In genomic region chr2:101704816-101705565, GRCh38 we compare ENCODE assay signal across 10 cellular contexts. TPM values are rescaled to one million over a fixed set of nuclear protein-coding genes. Genes with fewer than 3 reads are reported as not detected.
A peak's percentile ranks its signal among the peaks of the same experiment; 100 is the strongest.
DNase-seq lines count a peak whose midpoint lies in the region; ATAC-seq and TF ChIP-seq lines count a peak whose summit lies in the region.
"Had no signal": no experiment of that assay in that cellular context is flagged by ENCODE, and none has a peak within 500 bp of the region (broad histone marks: within the 10 kb centered on the region; RNA-seq: fewer than 3 reads in every experiment).

No MANE protein-coding gene starts in this region.

- no peaks in the 10 kb centered on the region for H3K9me3 ChIP-seq in fibroblast of lung (ENCODE audit: control insufficient read depth, insufficient read depth, low read depth, low read length)
- H3K9me3 ChIP-seq: gastrocnemius medialis had no signal

- peaks cover 99% of the 10 kb centered on the region for H3K79me2 ChIP-seq in fibroblast of lung (ENCODE audit: control insufficient read depth, insufficient read depth, low read length)

- H3K9ac ChIP-seq in fibroblast of lung (ENCODE audit: insufficient read depth, low read length) = no peak overlapping the region

- peak overlapping the region; percentile 90 for H3K27ac Mint-ChIP-seq in activated CD4-positive, alpha-beta T cell treated with anti-CD3 and anti-CD28 coated beads for 36 hours
- peak overlapping the region; percentile 42 for H3K27ac Mint-ChIP-seq in T-helper 2 cell treated with Interferon-gamma antibody and Interleukin-4, amounts not matched to agents 5 μg/mL and 100 μg/mL, for 36 hours
- H3K27ac Mint-ChIP-seq in stimulated activated effector memory CD8-positive, alpha-beta T cell treated with anti-CD3 and anti-CD28 coated beads, Interleukin-12 subunit alpha, Interleukin-12 subunit beta, amount 100 ng/mL, for 72 hours = peak overlapping the region; percentile 89

- POLR2A ChIA-PET in activated CD4-positive, alpha-beta T cell treated with anti-CD3 and anti-CD28 coated beads for 36 hours (lab: Charles Lee) = interaction anchor here (0.6 to 0.8 kb wide), 3 partner anchors 14 to 236 kb away, joined by 3 to 5 read pairs (median 4); no protein-coding TSS in a partner anchor

- H2AFZ ChIP-seq in fibroblast of lung (ENCODE audit: low read length) = no peak overlapping the region

- peak overlapping the region; percentile 55 for H3K27ac ChIP-seq in fibroblast of lung (ENCODE audit: insufficient read depth, low read length)

- DNase-seq in activated CD4-positive, alpha-beta T cell treated with anti-CD3 and anti-CD28 coated beads for 36 hours = peak; percentile 47
- DNase-seq in activated CD4-positive, alpha-beta T cell treated with anti-CD3 and anti-CD28 coated beads, Interleukin-2, amount 50 U/mL, for 48 hours = no peak
- no peak for DNase-seq in T-helper 2 cell treated with Interferon-gamma antibody and Interleukin-4, amounts not matched to agents 5 μg/mL and 100 μg/mL, for 36 hours (ENCODE audit: low spot score)
- DNase-seq in fibroblast of lung (ENCODE audit: low read depth in 2 of 2) (peak; percentile 49 to 50), DMS114 treated with DMSO at 0.1 percent for 48 hours (lab: John Stamatoyannopoulos, UW; ENCODE audit: unreplicated experiment) (no peak)
- DNase-seq in stimulated activated effector memory CD8-positive, alpha-beta T cell treated with anti-CD3 and anti-CD28 coated beads, Interleukin-12 subunit alpha, Interleukin-12 subunit beta, amount 100 ng/mL, for 72 hours (ENCODE audit: low spot score in 2 of 2) = no peak
- DNase-seq: NCI-H1417 treated with DMSO at 0.1 percent for 48 hours had no signal

- peak overlapping the region; percentile 23 for H3K4me2 ChIP-seq in fibroblast of lung (ENCODE audit: extremely low read depth, insufficient read depth, low read length)

- peak; percentile 30 for ATAC-seq in activated CD4-positive, alpha-beta T cell treated with anti-CD3 and anti-CD28 coated beads for 36 hours
- peak; percentile 37 for ATAC-seq in stimulated activated effector memory CD8-positive, alpha-beta T cell treated with anti-CD3 and anti-CD28 coated beads, Interleukin-12 subunit alpha, Interleukin-12 subunit beta, amount 100 ng/mL, for 72 hours
- no peak for ATAC-seq in GM18861 (IDR thresholded peaks at IDR 0.05; ENCODE audit: unreplicated experiment)
- no peak for ATAC-seq in GM18517 (IDR thresholded peaks at IDR 0.05; ENCODE audit: unreplicated experiment)

- H3K36me3 Mint-ChIP-seq in activated CD4-positive, alpha-beta T cell treated with anti-CD3 and anti-CD28 coated beads for 36 hours (ENCODE audit: low read depth) = peaks cover 35% of the 10 kb centered on the region
- H3K36me3 Mint-ChIP-seq in T-helper 2 cell treated with Interferon-gamma antibody and Interleukin-4, amounts not matched to agents 5 μg/mL and 100 μg/mL, for 36 hours (ENCODE audit: low read depth) = peaks cover 44% of the 10 kb centered on the region
- H3K36me3 Mint-ChIP-seq in stimulated activated effector memory CD8-positive, alpha-beta T cell treated with anti-CD3 and anti-CD28 coated beads, Interleukin-12 subunit alpha, Interleukin-12 subunit beta, amount 100 ng/mL, for 72 hours = peaks cover 18% of the 10 kb centered on the region

- H4K20me1 ChIP-seq in fibroblast of lung (ENCODE audit: control insufficient read depth, extremely low read depth, insufficient read depth, low read length) = no peaks in the 10 kb centered on the region

- peaks cover 11% of the 10 kb centered on the region for H3K4me1 ChIP-seq in fibroblast of lung (ENCODE audit: control insufficient read depth, extremely low read depth, insufficient read depth, low read length)

- CTCF ChIA-PET in activated CD4-positive, alpha-beta T cell treated with anti-CD3 and anti-CD28 coated beads for 36 hours (lab: Charles Lee) = interaction anchor here (0.7 kb wide), 1 partner anchor 29 kb away, joined by 3 read pairs; no protein-coding TSS in a partner anchor

- peaks cover 5% of the 10 kb centered on the region for H3K9me3 Mint-ChIP-seq in activated CD4-positive, alpha-beta T cell treated with anti-CD3 and anti-CD28 coated beads for 36 hours (ENCODE audit: low read depth)
- H3K9me3 Mint-ChIP-seq in T-helper 2 cell treated with Interferon-gamma antibody and Interleukin-4, amounts not matched to agents 5 μg/mL and 100 μg/mL, for 36 hours = no peaks in the 10 kb centered on the region
- H3K9me3 Mint-ChIP-seq in stimulated activated effector memory CD8-positive, alpha-beta T cell treated with anti-CD3 and anti-CD28 coated beads, Interleukin-12 subunit alpha, Interleukin-12 subunit beta, amount 100 ng/mL, for 72 hours = peaks cover 4% of the 10 kb centered on the region

- TF ChIP-seq CTCF in fibroblast of lung (conservative IDR thresholded peaks at IDR 0.05 in 1 of 2, IDR thresholded peaks at IDR 0.05 in 1 of 2; ENCODE audit: low read depth in 1 of 2, low read length in 2 of 2) = no peak

- H3K36me3 ChIP-seq in fibroblast of lung (ENCODE audit: control insufficient read depth, insufficient read depth, low read length) = peaks cover 2% of the 10 kb centered on the region
- H3K36me3 ChIP-seq: gastrocnemius medialis had no signal

- no peak overlapping the region for H3K4me3 ChIP-seq in fibroblast of lung (replicated peaks in 1 of 4; ENCODE audit: control extremely low read depth in 1 of 4, insufficient read depth in 1 of 4, low read depth in 3 of 4, low read length in 4 of 4)
- H3K4me3 ChIP-seq: gastrocnemius medialis had no signal

- H3K27me3 ChIP-seq in fibroblast of lung (ENCODE audit: control insufficient read depth, insufficient read depth, low read length) = no peaks in the 10 kb centered on the region
- H3K27me3 ChIP-seq: gastrocnemius medialis had no signal

- no peaks in the 10 kb centered on the region for H3K27me3 Mint-ChIP-seq in activated CD4-positive, alpha-beta T cell treated with anti-CD3 and anti-CD28 coated beads for 36 hours
- no peaks in the 10 kb centered on the region for H3K27me3 Mint-ChIP-seq in T-helper 2 cell treated with Interferon-gamma antibody and Interleukin-4, amounts not matched to agents 5 μg/mL and 100 μg/mL, for 36 hours (ENCODE audit: low read depth)

- peak overlapping the region; percentile 53 for H3K4me3 Mint-ChIP-seq in activated CD4-positive, alpha-beta T cell treated with anti-CD3 and anti-CD28 coated beads for 36 hours
- peak overlapping the region; percentile 79 for H3K4me3 Mint-ChIP-seq in T-helper 2 cell treated with Interferon-gamma antibody and Interleukin-4, amounts not matched to agents 5 μg/mL and 100 μg/mL, for 36 hours
- peak overlapping the region; percentile 65 for H3K4me3 Mint-ChIP-seq in stimulated activated effector memory CD8-positive, alpha-beta T cell treated with anti-CD3 and anti-CD28 coated beads, Interleukin-12 subunit alpha, Interleukin-12 subunit beta, amount 100 ng/mL, for 72 hours

- peaks cover 82% of the 10 kb centered on the region for H3K4me1 Mint-ChIP-seq in activated CD4-positive, alpha-beta T cell treated with anti-CD3 and anti-CD28 coated beads for 36 hours
- H3K4me1 Mint-ChIP-seq in T-helper 2 cell treated with Interferon-gamma antibody and Interleukin-4, amounts not matched to agents 5 μg/mL and 100 μg/mL, for 36 hours (ENCODE audit: low read depth) = peaks cover 61% of the 10 kb centered on the region
- peaks cover 76% of the 10 kb centered on the region for H3K4me1 Mint-ChIP-seq in stimulated activated effector memory CD8-positive, alpha-beta T cell treated with anti-CD3 and anti-CD28 coated beads, Interleukin-12 subunit alpha, Interleukin-12 subunit beta, amount 100 ng/mL, for 72 hours

- intact Hi-C loops in activated CD4-positive, alpha-beta T cell treated with anti-CD3 and anti-CD28 coated beads for 36 hours (cut with DNase I, micrococcal nuclease) = loop anchor here (2.0 to 10.0 kb wide), 5 partner anchors 14 to 650 kb away; partner anchors contain the start of genes IL18R1 (in 1 of the 2), RNF149 (in 1 of the 2) and TBC1D8 (in 1 of the 2)

RNA-seq across cellular contexts. Expression of gene MAP4K4, which starts 7.5 kb away (rescaled TPM):
- total RNA-seq in activated CD4-positive, alpha-beta T cell treated with anti-CD3 and anti-CD28 coated beads for 36 hours = 10 to 100 TPM; 62.3 to 70.2 TPM
- total RNA-seq in fibroblast of lung = 164 and 210 TPM in 2 replicates
- 113 and 170 TPM in 2 replicates for polyA plus RNA-seq in fibroblast of lung
- 135 and 190 TPM in 2 replicates for polyA plus RNA-seq in fibroblast of lung (2012)
- polyA minus RNA-seq in fibroblast of lung (ENCODE audit: low replicate concordance) = 104 and 141 TPM in 2 replicates

Comparison
In these comparisons a context has a peak if more than half of its experiments do, and no peak if none do; other contexts are left out.
1. DNase-seq: peak in activated CD4-positive, alpha-beta T cell treated with anti-CD3 and anti-CD28 coated beads for 36 hours (single experiment) and fibroblast of lung (2 of 2); none in activated CD4-positive, alpha-beta T cell treated with anti-CD3 and anti-CD28 coated beads, Interleukin-2, amount 50 U/mL, for 48 hours (0 of 2), T-helper 2 cell treated with Interferon-gamma antibody and Interleukin-4, amounts not matched to agents 5 μg/mL and 100 μg/mL, for 36 hours (single experiment), stimulated activated effector memory CD8-positive, alpha-beta T cell treated with anti-CD3 and anti-CD28 coated beads, Interleukin-12 subunit alpha, Interleukin-12 subunit beta, amount 100 ng/mL, for 72 hours (0 of 2) and DMS114 treated with DMSO at 0.1 percent for 48 hours (single experiment).
2. ATAC-seq: peak in activated CD4-positive, alpha-beta T cell treated with anti-CD3 and anti-CD28 coated beads for 36 hours (single experiment) and stimulated activated effector memory CD8-positive, alpha-beta T cell treated with anti-CD3 and anti-CD28 coated beads, Interleukin-12 subunit alpha, Interleukin-12 subunit beta, amount 100 ng/mL, for 72 hours (single experiment); none in GM18861 (single experiment) and GM18517 (single experiment).
3. Peak in every context shown above with its lines, with median percentiles within 50 percentile points of each other: H3K27ac Mint-ChIP-seq and H3K4me3 Mint-ChIP-seq.